Comparison of ENCODE assay signal across 17 cellular contexts in genomic region chr17:12619444-12620199, GRCh38. TPM values are rescaled to one million over a fixed set of nuclear protein-coding genes. Genes with fewer than 3 reads are reported as not detected.
A peak's percentile ranks its signal among the peaks of the same experiment; 100 is the strongest.
DNase-seq lines count a peak whose midpoint lies in the region; ATAC-seq and TF ChIP-seq lines count a peak whose summit lies in the region.
"Had no signal": no experiment of that assay in that cellular context is flagged by ENCODE, and none has a peak within 500 bp of the region (broad histone marks: within the 10 kb centered on the region; RNA-seq: fewer than 3 reads in every experiment).

No MANE protein-coding gene starts in this region.

- TF ChIP-seq CTCF in cardiac muscle cell (IDR thresholded peaks at IDR 0.05; ENCODE audit: low read depth, low read length) (no peak), left ventricle myocardium inferior (IDR thresholded peaks at IDR 0.05; ENCODE audit: borderline replicate concordance) (no peak), choroid plexus epithelial cell (conservative IDR thresholded peaks at IDR 0.05; ENCODE audit: low read depth, low read length) (no peak), nephron progenitor cell (IDR thresholded peaks at IDR 0.05) (no peak)
- TF ChIP-seq CTCF in CD8-positive, alpha-beta T cell (IDR thresholded peaks at IDR 0.05) = no peak

- H3K4me3 ChIP-seq in cardiac muscle cell = no peak overlapping the region
- no peak overlapping the region for H3K4me3 ChIP-seq in left ventricle myocardium inferior
- H3K4me3 ChIP-seq in choroid plexus epithelial cell (ENCODE audit: low read depth, low read length) = no peak overlapping the region
- H3K4me3 ChIP-seq in CD8-positive, alpha-beta T cell (ENCODE audit: low read depth, low read length) = no peak overlapping the region

- H3K9me3 Mint-ChIP-seq in nephron progenitor cell = peaks cover 4% of the 10 kb centered on the region
- no peaks in the 10 kb centered on the region for H3K9me3 Mint-ChIP-seq in CD8-positive, alpha-beta T cell
- H3K9me3 Mint-ChIP-seq: activated CD8-positive, alpha-beta T cell treated with anti-CD3 and anti-CD28 coated beads for 36 hours; endodermal cell had no signal

- intact Hi-C loops in left ventricle myocardium inferior (cut with micrococcal nuclease) = no loop called here
- intact Hi-C loops in CD8-positive, alpha-beta T cell (cut with DNase I, micrococcal nuclease) = no loop called here

- no peaks in the 10 kb centered on the region for H3K36me3 Mint-ChIP-seq in nephron progenitor cell (ENCODE audit: low read depth)
- no peaks in the 10 kb centered on the region for H3K36me3 Mint-ChIP-seq in CD8-positive, alpha-beta T cell
- H3K36me3 Mint-ChIP-seq: activated naive CD8-positive, alpha-beta T cell treated with anti-CD3 and anti-CD28 coated beads, Interleukin-2, amount 10 ng/mL, durations not matched to agents 7 days and 5 days had no signal

- peaks cover 52% of the 10 kb centered on the region for H3K4me1 Mint-ChIP-seq in nephron progenitor cell
- H3K4me1 Mint-ChIP-seq in CD8-positive, alpha-beta T cell (ENCODE audit: low read depth) = no peaks in the 10 kb centered on the region
- H3K4me1 Mint-ChIP-seq: activated naive CD8-positive, alpha-beta T cell treated with anti-CD3 and anti-CD28 coated beads, Interleukin-2, amount 10 ng/mL, durations not matched to agents 7 days and 5 days had no signal

- no peak overlapping the region for H3K4me3 Mint-ChIP-seq in nephron progenitor cell
- no peak overlapping the region for H3K4me3 Mint-ChIP-seq in CD8-positive, alpha-beta T cell
- H3K4me3 Mint-ChIP-seq: activated CD8-positive, alpha-beta T cell treated with anti-CD3 and anti-CD28 coated beads for 36 hours; activated naive CD8-positive, alpha-beta T cell treated with anti-CD3 and anti-CD28 coated beads, Interleukin-2, amount 10 ng/mL, durations not matched to agents 7 days and 5 days; endodermal cell had no signal

- DNase-seq in cardiac muscle cell (ENCODE audit: low read depth in 1 of 2, low spot score in 1 of 2) = no peak
- DNase-seq in left ventricle myocardium inferior = no peak
- DNase-seq in choroid plexus epithelial cell (ENCODE audit: low read depth) = peak; percentile 68
- no peak for DNase-seq in nephron progenitor cell
- no peak for DNase-seq in C1 segment of cervical spinal cord (lab: John Stamatoyannopoulos, UW)
- no peak for DNase-seq in NCI-H1092 (lab: John Stamatoyannopoulos, UW)
- DNase-seq in CD8-positive, alpha-beta T cell = no peak
- DNase-seq: 8988T; activated CD8-positive, alpha-beta T cell treated with anti-CD3 and anti-CD28 coated beads for 36 hours; activated naive CD8-positive, alpha-beta T cell treated with anti-CD3 and anti-CD28 coated beads, Interleukin-2, amount 10 ng/mL, durations not matched to agents 7 days and 5 days; DMS79; endodermal cell; NCI-H187 treated with DMSO at 0.1 percent for 48 hours had no signal

- H3K9me3 ChIP-seq in cardiac muscle cell (ENCODE audit: low read depth) (no peaks in the 10 kb centered on the region), left ventricle myocardium inferior (replicated peaks) (no peaks in the 10 kb centered on the region)
- no peaks in the 10 kb centered on the region for H3K9me3 ChIP-seq in CD8-positive, alpha-beta T cell (ENCODE audit: low read length)

- H3K4me1 ChIP-seq in cardiac muscle cell (ENCODE audit: low read depth) = peaks cover 35% of the 10 kb centered on the region
- peaks cover 13% of the 10 kb centered on the region for H3K4me1 ChIP-seq in left ventricle myocardium inferior
- H3K4me1 ChIP-seq in CD8-positive, alpha-beta T cell (ENCODE audit: insufficient read depth, low read length) = no peaks in the 10 kb centered on the region

- CTCF ChIA-PET in CD8-positive, alpha-beta T cell (lab: Charles Lee) = no interaction called here

- H3K27me3 Mint-ChIP-seq in nephron progenitor cell (ENCODE audit: low read depth, poor library complexity) = peaks cover 3% of the 10 kb centered on the region
- H3K27me3 Mint-ChIP-seq in CD8-positive, alpha-beta T cell (ENCODE audit: low read depth) = no peaks in the 10 kb centered on the region
- H3K27me3 Mint-ChIP-seq: activated CD8-positive, alpha-beta T cell treated with anti-CD3 and anti-CD28 coated beads for 36 hours; activated naive CD8-positive, alpha-beta T cell treated with anti-CD3 and anti-CD28 coated beads, Interleukin-2, amount 10 ng/mL, durations not matched to agents 7 days and 5 days had no signal

- ATAC-seq in GM19452 (IDR thresholded peaks at IDR 0.05; ENCODE audit: unreplicated experiment) = no peak
- no peak for ATAC-seq in CD8-positive, alpha-beta T cell
- ATAC-seq: activated CD8-positive, alpha-beta T cell treated with anti-CD3 and anti-CD28 coated beads for 36 hours had no signal

- POLR2A ChIA-PET in CD8-positive, alpha-beta T cell (lab: Charles Lee) = no interaction called here

- peak overlapping the region; percentile 2 for H3K27ac Mint-ChIP-seq in nephron progenitor cell
- no peak overlapping the region for H3K27ac Mint-ChIP-seq in CD8-positive, alpha-beta T cell
- H3K27ac Mint-ChIP-seq: activated CD8-positive, alpha-beta T cell treated with anti-CD3 and anti-CD28 coated beads for 36 hours; activated naive CD8-positive, alpha-beta T cell treated with anti-CD3 and anti-CD28 coated beads, Interleukin-2, amount 10 ng/mL, durations not matched to agents 7 days and 5 days; endodermal cell had no signal

- peak overlapping the region; percentile 44 for H3K27ac ChIP-seq in cardiac muscle cell
- H3K27ac ChIP-seq in left ventricle myocardium inferior (replicated peaks) = no peak overlapping the region
- H3K27ac ChIP-seq in CD8-positive, alpha-beta T cell (ENCODE audit: low read depth, low read length) = no peak overlapping the region
- H3K27ac ChIP-seq: VCaP had no signal

- H3K27me3 ChIP-seq in cardiac muscle cell (no peaks in the 10 kb centered on the region), left ventricle myocardium inferior (ENCODE audit: low read depth) (no peaks in the 10 kb centered on the region)
- no peaks in the 10 kb centered on the region for H3K27me3 ChIP-seq in CD8-positive, alpha-beta T cell (ENCODE audit: insufficient read depth, low read length)

- H3K36me3 ChIP-seq in cardiac muscle cell = no peaks in the 10 kb centered on the region
- H3K36me3 ChIP-seq in left ventricle myocardium inferior = no peaks in the 10 kb centered on the region
- H3K36me3 ChIP-seq in CD8-positive, alpha-beta T cell (ENCODE audit: insufficient read depth, low read length) = no peaks in the 10 kb centered on the region

RNA-seq across cellular contexts. Expression of gene MYOCD, which starts 46.1 kb away (rescaled TPM):
- total RNA-seq in cardiac muscle cell = 122 and 160 TPM in 2 replicates
- polyA plus RNA-seq in cardiac muscle cell = 70.8 and 93.1 TPM in 2 replicates
- 57.3 TPM for total RNA-seq in left ventricle myocardium inferior
- total RNA-seq in CD8-positive, alpha-beta T cell = not detected
- total RNA-seq: activated CD8-positive, alpha-beta T cell treated with anti-CD3 and anti-CD28 coated beads for 36 hours; activated naive CD8-positive, alpha-beta T cell treated with anti-CD3 and anti-CD28 coated beads, Interleukin-2, amount 10 ng/mL, durations not matched to agents 7 days and 5 days; HT1080; T-helper 1 cell treated with Interleukin-12 subunit alpha and Interleukin-12 subunit beta and Interleukin-4 antibody, amounts not matched to agents 30 ng/mL and 1 ng/mL, for 36 hours had no signal

Comparison
In these comparisons a context has a peak if more than half of its experiments do, and no peak if none do; other contexts are left out.
1. RNA of gene MYOCD, which starts 46.1 kb away (total RNA-seq): 122 to 160 TPM in cardiac muscle cell and 57.3 TPM in left ventricle myocardium inferior (single experiment); not detected in CD8-positive, alpha-beta T cell; every median in the first group is over 10 times any median in the second.